ENCODE assay signal across 1 cellular context in genomic region chr15:101017041-101017754, GRCh38.
TF ChIP-seq lines count a peak whose summit lies in the region.

No MANE protein-coding gene starts in this region.

TF ChIP-seq in H1, 55 proteins besides CTCF, POLR2A, EP300 and RAD21:
- TF ChIP-seq RXRA (IDR thresholded peaks at IDR 0.05; ENCODE audit: insufficient read depth, low read depth, low read length) (no peak), CBX8 (IDR thresholded peaks at IDR 0.05; ENCODE audit: borderline replicate concordance, low read depth, low read length) (no peak), TAF1 (IDR thresholded peaks at IDR 0.05; ENCODE audit: low read depth, low read length) (no peak), SIRT6 (IDR thresholded peaks at IDR 0.05; ENCODE audit: low read length) (no peak), CBX5 (IDR thresholded peaks at IDR 0.05; ENCODE audit: low read depth, low read length) (no peak), RNF2 (IDR thresholded peaks at IDR 0.05; ENCODE audit: borderline replicate concordance, low read depth, low read length, missing control alignments, poor library complexity, severe bottlenecking) (no peak), ASH2L (IDR thresholded peaks at IDR 0.05; ENCODE audit: low read length) (no peak), PHF8 (conservative IDR thresholded peaks at IDR 0.05; ENCODE audit: low read depth, low read length) (no peak), CTBP2 (IDR thresholded peaks at IDR 0.05; ENCODE audit: borderline replicate concordance, insufficient read depth, insufficient read length, low read length) (no peak), E2F6 (IDR thresholded peaks at IDR 0.05) (no peak), SP1 (IDR thresholded peaks at IDR 0.05; ENCODE audit: low read depth, low read length) (no peak), TCF12 (IDR thresholded peaks at IDR 0.05; ENCODE audit: low read depth, low read length) (no peak)
- TF ChIP-seq, protein P1, sequence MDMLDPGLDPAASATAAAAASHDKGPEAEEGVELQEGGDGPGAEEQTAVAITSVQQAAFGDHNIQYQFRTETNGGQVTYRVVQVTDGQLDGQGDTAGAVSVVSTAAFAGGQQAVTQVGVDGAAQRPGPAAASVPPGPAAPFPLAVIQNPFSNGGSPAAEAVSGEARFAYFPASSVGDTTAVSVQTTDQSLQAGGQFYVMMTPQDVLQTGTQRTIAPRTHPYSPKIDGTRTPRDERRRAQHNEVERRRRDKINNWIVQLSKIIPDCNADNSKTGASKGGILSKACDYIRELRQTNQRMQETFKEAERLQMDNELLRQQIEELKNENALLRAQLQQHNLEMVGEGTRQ (IDR thresholded peaks at IDR 0.05; ENCODE audit: low read length): no peak
